1 cellular context compared by ENCODE assay signal in the genomic region with DNA sequence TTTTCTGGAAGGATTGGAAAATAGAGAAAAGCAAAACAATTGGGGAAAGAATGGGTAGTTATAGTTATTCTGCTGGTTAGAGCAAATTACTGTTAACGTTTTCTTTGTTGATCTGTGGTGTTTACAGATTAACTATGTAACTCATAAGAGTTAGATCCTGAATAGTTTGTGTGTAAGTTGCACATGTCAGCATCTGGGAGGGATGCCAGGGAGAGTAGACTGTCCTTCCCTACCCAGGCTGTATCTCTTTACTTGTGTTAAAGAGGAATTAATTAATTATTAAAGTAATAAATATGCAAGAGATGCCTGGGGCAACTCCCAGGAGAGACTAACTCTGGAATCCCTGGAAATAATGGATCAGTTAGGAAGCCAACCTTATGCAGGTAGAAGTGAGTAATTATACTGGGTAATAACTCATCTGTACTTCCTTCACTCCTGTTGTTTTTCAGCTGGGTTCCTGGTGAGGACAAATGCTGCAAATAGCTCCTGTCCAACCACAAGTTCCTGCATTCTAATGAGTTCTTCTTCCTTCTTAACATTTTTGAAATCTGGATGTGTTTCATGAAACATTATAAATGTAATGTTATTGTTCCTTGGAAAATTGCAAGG.
TF ChIP-seq lines count a peak whose summit lies in the region.

No MANE protein-coding gene starts in this region.

TF ChIP-seq in HepG2, 621 proteins besides CTCF, POLR2A, EP300 and RAD21:
- TF ChIP-seq POLR2G (IDR thresholded peaks at IDR 0.05; ENCODE audit: low read depth, low read length) (no peak), CENPX (CRISPR knock-in tag; IDR thresholded peaks at IDR 0.05) (no peak), ATF7 (IDR thresholded peaks at IDR 0.05) (no peak), ATF7 (CRISPR knock-in tag; IDR thresholded peaks at IDR 0.05) (no peak)
- TF ChIP-seq, protein P1, sequence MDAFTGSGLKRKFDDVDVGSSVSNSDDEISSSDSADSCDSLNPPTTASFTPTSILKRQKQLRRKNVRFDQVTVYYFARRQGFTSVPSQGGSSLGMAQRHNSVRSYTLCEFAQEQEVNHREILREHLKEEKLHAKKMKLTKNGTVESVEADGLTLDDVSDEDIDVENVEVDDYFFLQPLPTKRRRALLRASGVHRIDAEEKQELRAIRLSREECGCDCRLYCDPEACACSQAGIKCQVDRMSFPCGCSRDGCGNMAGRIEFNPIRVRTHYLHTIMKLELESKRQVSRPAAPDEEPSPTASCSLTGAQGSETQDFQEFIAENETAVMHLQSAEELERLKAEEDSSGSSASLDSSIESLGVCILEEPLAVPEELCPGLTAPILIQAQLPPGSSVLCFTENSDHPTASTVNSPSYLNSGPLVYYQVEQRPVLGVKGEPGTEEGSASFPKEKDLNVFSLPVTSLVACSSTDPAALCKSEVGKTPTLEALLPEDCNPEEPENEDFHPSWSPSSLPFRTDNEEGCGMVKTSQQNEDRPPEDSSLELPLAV (CRISPR knock-in tag; conservative IDR thresholded peaks at IDR 0.05; ENCODE audit: low read depth): no peak
